23 cellular contexts compared by ENCODE assay signal in the genomic region with DNA sequence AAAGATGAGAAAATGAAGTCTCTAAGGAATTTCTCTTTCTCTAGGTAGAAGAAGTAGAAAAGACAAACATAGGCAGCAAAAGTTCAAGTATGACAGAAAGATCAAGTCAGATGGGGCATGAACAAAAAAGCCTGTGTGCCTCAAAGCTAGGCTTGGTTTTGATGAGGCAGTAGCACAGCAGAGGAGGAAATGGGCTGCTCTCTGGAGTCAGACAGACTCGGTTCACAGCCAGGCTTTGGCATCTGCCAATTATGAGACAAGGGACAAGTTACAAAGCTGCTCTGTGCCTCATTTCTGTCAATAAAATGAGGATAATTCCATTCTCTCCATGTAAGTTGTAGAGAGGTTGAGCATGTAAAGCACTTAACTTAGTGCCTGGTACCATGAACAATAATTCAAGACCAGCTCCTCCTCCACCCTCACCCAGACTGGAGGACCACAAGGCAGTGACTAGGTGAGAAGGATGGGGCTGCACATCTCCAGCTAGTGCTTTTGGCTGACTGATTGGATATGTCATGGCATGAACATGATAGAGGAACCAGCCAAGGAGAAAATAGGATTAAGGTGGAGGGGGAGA.
"Had no signal": no experiment of that assay in that cellular context is flagged by ENCODE, and none has a peak within 500 bp of the region (broad histone marks: within the 10 kb centered on the region; RNA-seq: fewer than 3 reads in every experiment).

No MANE protein-coding gene starts in this region.

- H3K9me3 ChIP-seq: breast epithelium, colonic mucosa, esophagus squamous epithelium, gastroesophageal sphincter, heart right ventricle had no signal

- H3K36me3 Mint-ChIP-seq: activated naive CD8-positive, alpha-beta T cell treated with anti-CD3 and anti-CD28 coated beads for 36 hours; naive B cell had no signal

- ATAC-seq: activated T-helper 17 cell treated with anti-CD3 and anti-CD28 coated beads, Interleukin-2, amount 50 U/mL, for 72 hours; effector memory CD8-positive, alpha-beta T cell; gastroesophageal sphincter; heart right ventricle; left colon had no signal

- H3K4me1 Mint-ChIP-seq: activated naive CD8-positive, alpha-beta T cell treated with anti-CD3 and anti-CD28 coated beads for 36 hours; activated T-helper 17 cell treated with anti-CD3 and anti-CD28 coated beads, Interleukin-2, amount 50 U/mL, for 72 hours; central memory CD8-positive, alpha-beta T cell; naive B cell; neural crest cell had no signal

- H3K27ac Mint-ChIP-seq: activated naive CD8-positive, alpha-beta T cell treated with anti-CD3 and anti-CD28 coated beads for 36 hours; activated T-cell treated with anti-CD3 and anti-CD28 coated beads, Interleukin-2, amount 50 U/mL, for 24 hours; activated T-helper 17 cell treated with anti-CD3 and anti-CD28 coated beads, Interleukin-2, amount 50 U/mL, for 72 hours; T-helper 2 cell treated with Interferon-gamma antibody and Interleukin-4, amounts not matched to agents 5 μg/mL and 100 μg/mL, for 36 hours had no signal

- H3K4me3 Mint-ChIP-seq: activated naive CD8-positive, alpha-beta T cell treated with anti-CD3 and anti-CD28 coated beads for 36 hours; activated T-cell treated with anti-CD3 and anti-CD28 coated beads, Interleukin-2, amount 50 U/mL, for 24 hours; activated T-helper 17 cell treated with anti-CD3 and anti-CD28 coated beads, Interleukin-2, amount 50 U/mL, for 72 hours; central memory CD8-positive, alpha-beta T cell; effector memory CD8-positive, alpha-beta T cell; naive B cell; neural crest cell; T-helper 2 cell treated with Interferon-gamma antibody and Interleukin-4, amounts not matched to agents 5 μg/mL and 100 μg/mL, for 36 hours had no signal

- H3K9me3 Mint-ChIP-seq: activated naive CD8-positive, alpha-beta T cell treated with anti-CD3 and anti-CD28 coated beads for 36 hours; activated T-cell treated with anti-CD3 and anti-CD28 coated beads, Interleukin-2, amount 50 U/mL, for 24 hours; activated T-helper 17 cell treated with anti-CD3 and anti-CD28 coated beads, Interleukin-2, amount 50 U/mL, for 72 hours; central memory CD8-positive, alpha-beta T cell; effector memory CD8-positive, alpha-beta T cell; naive B cell; neural crest cell; T-helper 2 cell treated with Interferon-gamma antibody and Interleukin-4, amounts not matched to agents 5 μg/mL and 100 μg/mL, for 36 hours had no signal

- H3K4me3 ChIP-seq: breast epithelium, colonic mucosa, dorsolateral prefrontal cortex, esophagus squamous epithelium, gastroesophageal sphincter, heart right ventricle had no signal

- DNase-seq: activated CD4-positive, CD25-positive, alpha-beta regulatory T cell treated with anti-CD3 and anti-CD28 coated beads, Interleukin-2, amount 50 U/mL, for 72 hours; activated CD8-positive, alpha-beta memory T cell treated with anti-CD3 and anti-CD28 coated beads for 24 hours; activated CD8-positive, alpha-beta memory T cell treated with anti-CD3 and anti-CD28 coated beads, Interleukin-2, amount 50 U/mL, for 4 hours; activated naive CD8-positive, alpha-beta T cell treated with anti-CD3 and anti-CD28 coated beads for 36 hours; activated T-cell treated with anti-CD3 and anti-CD28 coated beads, Interleukin-2, amount 50 U/mL, for 24 hours; colonic mucosa; effector memory CD8-positive, alpha-beta T cell; esophagus squamous epithelium; heart right ventricle; left colon; mesenchymal stem cell; naive B cell; stimulated activated CD4-positive, alpha-beta T cell treated with anti-CD3 and anti-CD28 coated beads, Interleukin-4, amount 100 ng/mL, for 24 hours; stimulated activated naive CD4-positive, alpha-beta T cell treated with Interleukin-2 at 50 U/mL for 16 hours; SW 1271; WERI-Rb-1 had no signal

- H3K36me3 ChIP-seq: breast epithelium, colonic mucosa, esophagus squamous epithelium, gastroesophageal sphincter, heart right ventricle, WERI-Rb-1 had no signal

- H3K4me1 ChIP-seq: breast epithelium, colonic mucosa, esophagus squamous epithelium, gastroesophageal sphincter, heart right ventricle had no signal
